ENCODE assay signal across 9 cellular contexts in the genomic region with DNA sequence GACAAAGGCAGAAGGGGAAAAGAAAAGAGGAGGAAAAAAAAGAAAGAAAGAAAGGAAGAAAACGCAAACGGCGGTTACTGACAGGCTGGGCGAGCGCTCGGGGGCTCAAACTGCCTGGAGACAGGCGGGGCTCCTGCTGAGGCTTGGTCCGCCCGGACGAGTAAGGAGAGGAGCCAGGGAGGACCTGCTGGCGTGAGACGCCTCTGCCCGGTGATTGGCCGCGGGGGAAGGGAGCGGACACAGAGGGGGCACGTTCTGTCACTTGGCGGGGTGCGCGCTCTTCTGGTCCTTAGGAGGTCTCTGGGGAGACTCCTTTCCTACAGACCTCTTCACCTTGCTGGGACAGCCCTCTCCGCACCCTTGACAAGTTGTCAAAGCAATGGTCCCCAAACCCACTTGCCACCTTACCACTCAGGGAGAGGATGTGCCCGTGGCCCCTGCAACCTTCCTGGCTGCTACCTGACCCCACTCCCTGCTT. TPM values are rescaled to one million over a fixed set of nuclear protein-coding genes. Genes with fewer than 3 reads are reported as not detected.
A peak's percentile ranks its signal among the peaks of the same experiment; 100 is the strongest.
DNase-seq lines count a peak whose midpoint lies in the region; ATAC-seq and TF ChIP-seq lines count a peak whose summit lies in the region.
"Had no signal": no experiment of that assay in that cellular context is flagged by ENCODE, and none has a peak within 500 bp of the region (broad histone marks: within the 10 kb centered on the region; RNA-seq: fewer than 3 reads in every experiment).

No MANE protein-coding gene starts in this region.

- peak overlapping the region; percentile 73 to 91 for H3K9ac ChIP-seq in colonic mucosa (ENCODE audit: low read depth in 2 of 2, low read length in 2 of 2)

- 1% methylated on average over 22 of the region's 22 CpGs for WGBS in aorta, 2 donors

- no peaks in the 10 kb centered on the region for H3K9me3 Mint-ChIP-seq in mesothelial cell of epicardium

- no peaks in the 10 kb centered on the region for H3K9me3 ChIP-seq in colonic mucosa
- H3K9me3 ChIP-seq in aorta (ENCODE audit: control insufficient read depth, low read length): no peaks in the 10 kb centered on the region

- H3K4me3 ChIP-seq in AG10803 (ENCODE audit: low read length) (peak overlapping the region; percentile 77), colonic mucosa (peak overlapping the region; percentile 61), aorta (ENCODE audit: low read length in 2 of 2) (peak overlapping the region; percentile 43 to 44)

- H3K4me1 ChIP-seq in colonic mucosa (no peaks in the 10 kb centered on the region), aorta (ENCODE audit: control insufficient read depth in 1 of 2, insufficient read depth in 2 of 2, low read length in 2 of 2) (peaks cover 2 to 6% of the 10 kb centered on the region in 2 donors)

- no peaks in the 10 kb centered on the region for H3K36me3 ChIP-seq in colonic mucosa
- H3K36me3 ChIP-seq in aorta (ENCODE audit: control insufficient read depth in 1 of 2, insufficient read depth in 2 of 2, low read length in 1 of 2): no peaks in the 10 kb centered on the region

- H3K36me3 Mint-ChIP-seq in mesothelial cell of epicardium: no peaks in the 10 kb centered on the region

- no peak for DNase-seq in AG10803 (ENCODE audit: low read depth)
- peak; percentile 94 for DNase-seq in NCI-H748 (lab: John Stamatoyannopoulos, UW; ENCODE audit: unreplicated experiment)
- DNase-seq in colonic mucosa: no peak
- no peak for DNase-seq in mesothelial cell of epicardium (ENCODE audit: low spot score in 2 of 2, unreplicated experiment in 2 of 2)
- no peak for DNase-seq in aorta
- no peak for DNase-seq in globus pallidus (ENCODE audit: low spot score)

- intact Hi-C loops in colonic mucosa (cut with DNase I) (no loop called here), aorta (cut with DNase I) (no loop called here)

- TF ChIP-seq POLR2A in GM18505 (IDR thresholded peaks at IDR 0.05; ENCODE audit: borderline replicate concordance, extremely low read depth, insufficient read depth, insufficient read length): peak; percentile 70

- ATAC-seq in GM18505 (IDR thresholded peaks at IDR 0.05; ENCODE audit: unreplicated experiment): peak; percentile 38
- ATAC-seq in HG02798 (IDR thresholded peaks at IDR 0.05; ENCODE audit: poor library complexity, unreplicated experiment): peak; percentile 53
- ATAC-seq in aorta (ENCODE audit: low FRiP score): peak; percentile 53

- H3K4me1 Mint-ChIP-seq in mesothelial cell of epicardium: peaks cover 61% of the 10 kb centered on the region

- H3K27me3 Mint-ChIP-seq in mesothelial cell of epicardium (ENCODE audit: low read depth): no peaks in the 10 kb centered on the region

- H3K27me3 ChIP-seq in colonic mucosa (peaks cover 8% of the 10 kb centered on the region), aorta (ENCODE audit: control insufficient read depth in 1 of 2, insufficient read depth in 2 of 2, low read length in 1 of 2) (no peaks in the 10 kb centered on the region)

- H3K4me3 Mint-ChIP-seq in mesothelial cell of epicardium: peak overlapping the region; percentile 93

- H3K27ac ChIP-seq in colonic mucosa (peak overlapping the region; percentile 58), aorta (ENCODE audit: low read depth in 1 of 2, low read length in 2 of 2) (peak overlapping the region; percentile 45 to 94)

- TF ChIP-seq CTCF in AG10803 (conservative IDR thresholded peaks at IDR 0.05; ENCODE audit: low read length): no peak
- no peak for TF ChIP-seq CTCF in colonic mucosa (IDR thresholded peaks at IDR 0.05)
- no peak for TF ChIP-seq CTCF in mesothelial cell of epicardium (IDR thresholded peaks at IDR 0.05; ENCODE audit: unreplicated experiment)

- peak overlapping the region; percentile 100 for H3K27ac Mint-ChIP-seq in mesothelial cell of epicardium

RNA-seq across cellular contexts. Expression of gene PIK3R3, which starts 0.8 kb away (rescaled TPM):
- total RNA-seq in colonic mucosa (1 to 10 TPM; 8.2 TPM), mesothelial cell of epicardium (36.2 to 41.3 TPM (median 39.0 TPM) in 3 replicates), aorta (10 to 100 TPM; 32.0 to 49.8 TPM)
- polyA plus RNA-seq in aorta: 1 to 10 TPM; 1.5 to 2.1 TPM

RNA-seq across cellular contexts. Expression of gene TSPAN1, which starts 41.7 kb away (rescaled TPM):
- total RNA-seq in colonic mucosa: 1,000 to 10,000 TPM; 1,021 to 1,136 TPM
- total RNA-seq in mesothelial cell of epicardium: 0.51 to 0.63 TPM (median 0.52 TPM) in 3 replicates
- 1 to 10 TPM; 2.3 to 3.2 TPM for total RNA-seq in aorta
- polyA plus RNA-seq in aorta: 10 to 100 TPM in 1 of 2 donors, 1 to 10 TPM in 1; 3.9 to 26.5 TPM

RNA-seq across cellular contexts. Expression of gene P3R3URF, which starts 43.1 kb away (rescaled TPM):
- total RNA-seq in colonic mucosa (not detected), mesothelial cell of epicardium (not detected in 3 replicates), aorta (not detected)
- polyA plus RNA-seq in aorta: not detected
- total RNA-seq: subcutaneous adipose tissue had no signal

Comparison
In these comparisons a context has a peak if more than half of its experiments do, and no peak if none do; other contexts are left out.
1. RNA of gene TSPAN1, which starts 41.7 kb away (total RNA-seq): 1,021 to 1,136 TPM in colonic mucosa; 2.3 to 3.2 TPM in aorta and 0.51 to 0.63 TPM in mesothelial cell of epicardium; every median in the first group is over 100 times any median in the second.
2. Peak in every context shown above with its lines, with median percentiles within 50 percentile points of each other: H3K4me3 ChIP-seq and ATAC-seq.